Comparison of ENCODE assay signal across 8 cellular contexts in genomic region chr18:69401475-69402218, GRCh38. TPM values are rescaled to one million over a fixed set of nuclear protein-coding genes. Genes with fewer than 3 reads are reported as not detected.
DNase-seq lines count a peak whose midpoint lies in the region; ATAC-seq and TF ChIP-seq lines count a peak whose summit lies in the region.

No MANE protein-coding gene starts in this region.

- H3K4me3 ChIP-seq in lower leg skin (ENCODE audit: low read depth, poor library complexity, severe bottlenecking) (peak overlapping the region; percentile 10), vagina (peak overlapping the region; percentile 55 to 63)

- peaks cover 12% of the 10 kb centered on the region for H3K4me1 ChIP-seq in vagina

- DNase-seq in AG20443 (ENCODE audit: low spot score) (peak; percentile 43), cerebellum (ENCODE audit: low spot score) (peak; percentile 41), lower leg skin (ENCODE audit: low spot score in 2 of 2) (peak in 1 of 2 donors; percentile 79), vagina (ENCODE audit: extremely low spot score in 2 of 2) (no peak), UCSD-AML1 (lab: John Stamatoyannopoulos, UW; ENCODE audit: unreplicated experiment) (no peak), HUDEP-2 (lab: John Stamatoyannopoulos, UW; ENCODE audit: unreplicated experiment in 76 of 76) (no peak), cerebellar nuclear complex (lab: John Stamatoyannopoulos, UW) (no peak)

- intact Hi-C loops in lower leg skin (cut with DNase I; ENCODE audit: low total_unique reads) (no loop called here), vagina (cut with DNase I) (no loop called here)

- TF ChIP-seq POLR2A in lower leg skin (IDR thresholded peaks at IDR 0.05) = no peak
- TF ChIP-seq POLR2A in vagina (IDR thresholded peaks at IDR 0.05) = no peak

- H3K27ac ChIP-seq in vagina = peak overlapping the region; percentile 60

- no peaks in the 10 kb centered on the region for H3K27me3 ChIP-seq in vagina

- no peak for TF ChIP-seq CTCF in lower leg skin (IDR thresholded peaks at IDR 0.05)
- TF ChIP-seq CTCF in vagina (IDR thresholded peaks at IDR 0.05) = no peak

- ATAC-seq in HG03354 (IDR thresholded peaks at IDR 0.05; ENCODE audit: poor library complexity, severe bottlenecking, unreplicated experiment) = peak; percentile 10

- 1 to 4% methylated on average over 47 to 62 of the region's 62 CpGs for WGBS in lower leg skin, 2 donors

- no peaks in the 10 kb centered on the region for H3K9me3 ChIP-seq in vagina

- H3K36me3 ChIP-seq in vagina = no peaks in the 10 kb centered on the region

RNA-seq across cellular contexts. Expression of gene DOK6, which starts 1.0 kb away (rescaled TPM):
- total RNA-seq in cerebellum (39.6 TPM), lower leg skin (under 1 TPM; 0.21 to 0.45 (median 0.42) TPM), vagina (1.2 TPM)

Comparison
In these comparisons a context has a peak if more than half of its experiments do, and no peak if none do; other contexts are left out.
1. DNase-seq: peak in AG20443 (single experiment) and cerebellum (single experiment); none in vagina (0 of 2), UCSD-AML1 (single experiment), HUDEP-2 (0 of 76) and cerebellar nuclear complex (0 of 2).
2. RNA of gene DOK6, which starts 1.0 kb away (total RNA-seq): 39.6 TPM in cerebellum (single experiment); 1.2 TPM in vagina (single experiment) and 0.21 to 0.45 TPM in lower leg skin; every median in the first group is over 10 times any median in the second.